Comparison of ENCODE assay signal across 14 cellular contexts in genomic region chr13:77430377-77430951, GRCh38.
DNase-seq lines count a peak whose midpoint lies in the region; ATAC-seq and TF ChIP-seq lines count a peak whose summit lies in the region.
"Had no signal": no experiment of that assay in that cellular context is flagged by ENCODE, and none has a peak within 500 bp of the region (broad histone marks: within the 10 kb centered on the region; RNA-seq: fewer than 3 reads in every experiment).

No MANE protein-coding gene starts in this region.

- CTCF ChIA-PET in CD8-positive, alpha-beta T cell (lab: Charles Lee) = no interaction called here

- H3K4me1 ChIP-seq in effector memory CD4-positive, alpha-beta T cell (ENCODE audit: control insufficient read depth, insufficient read depth, low read length, poor library complexity, severe bottlenecking) = no peaks in the 10 kb centered on the region
- H3K4me1 ChIP-seq in CD8-positive, alpha-beta T cell (ENCODE audit: insufficient read depth, low read length) = no peaks in the 10 kb centered on the region
- H3K4me1 ChIP-seq in SJCRH30 = no peaks in the 10 kb centered on the region

- H3K4me3 ChIP-seq in effector memory CD4-positive, alpha-beta T cell (ENCODE audit: insufficient read depth, low read depth, low read length, poor library complexity, severe bottlenecking) = no peak overlapping the region
- H3K4me3 ChIP-seq in CD8-positive, alpha-beta T cell (ENCODE audit: low read depth, low read length) = no peak overlapping the region
- H3K4me3 ChIP-seq in SJCRH30 = no peak overlapping the region
- H3K4me3 ChIP-seq: thoracic aorta had no signal

- no peaks in the 10 kb centered on the region for H3K27me3 ChIP-seq in effector memory CD4-positive, alpha-beta T cell (replicated peaks; ENCODE audit: control insufficient read depth, insufficient read depth, low read length, poor library complexity, severe bottlenecking)
- H3K27me3 ChIP-seq in CD8-positive, alpha-beta T cell (ENCODE audit: insufficient read depth, low read length) = no peaks in the 10 kb centered on the region
- no peaks in the 10 kb centered on the region for H3K27me3 ChIP-seq in SJCRH30

- no peaks in the 10 kb centered on the region for H3K9me3 ChIP-seq in effector memory CD4-positive, alpha-beta T cell (ENCODE audit: control insufficient read depth, low read length)
- no peaks in the 10 kb centered on the region for H3K9me3 ChIP-seq in CD8-positive, alpha-beta T cell (ENCODE audit: low read length)
- H3K9me3 ChIP-seq in SJCRH30 (replicated peaks) = no peaks in the 10 kb centered on the region
- H3K9me3 ChIP-seq: thoracic aorta had no signal

- no peak overlapping the region for H3K27ac ChIP-seq in effector memory CD4-positive, alpha-beta T cell (ENCODE audit: insufficient read depth, low read length, poor library complexity, severe bottlenecking)
- no peak overlapping the region for H3K27ac ChIP-seq in CD8-positive, alpha-beta T cell (ENCODE audit: low read depth, low read length)
- no peak overlapping the region for H3K27ac ChIP-seq in SJCRH30
- H3K27ac ChIP-seq: HL-60, thoracic aorta had no signal

- no peaks in the 10 kb centered on the region for H3K36me3 Mint-ChIP-seq in CD8-positive, alpha-beta T cell

- TF ChIP-seq CTCF in GM10266 (IDR thresholded peaks at IDR 0.05; ENCODE audit: control insufficient read depth, insufficient read depth, low read depth, missing control alignments) = no peak
- no peak for TF ChIP-seq CTCF in CD8-positive, alpha-beta T cell (IDR thresholded peaks at IDR 0.05)

- H3K9me3 Mint-ChIP-seq in CD8-positive, alpha-beta T cell = no peaks in the 10 kb centered on the region

- no peak overlapping the region for H3K4me3 Mint-ChIP-seq in CD8-positive, alpha-beta T cell

- no peaks in the 10 kb centered on the region for H3K4me1 Mint-ChIP-seq in CD8-positive, alpha-beta T cell (ENCODE audit: low read depth)

- peak; percentile 56 for ATAC-seq in GM19351 (IDR thresholded peaks at IDR 0.05; ENCODE audit: unreplicated experiment)
- ATAC-seq in HG02759 (IDR thresholded peaks at IDR 0.05; ENCODE audit: unreplicated experiment) = peak; percentile 44
- peak; percentile 44 for ATAC-seq in HG03442 (IDR thresholded peaks at IDR 0.05; ENCODE audit: unreplicated experiment)
- no peak for ATAC-seq in CD8-positive, alpha-beta T cell

- DNase-seq in GM10266 (ENCODE audit: extremely low spot score) (peak; percentile 12), SJCRH30 (no peak)
- no peak for DNase-seq in effector memory CD4-positive, alpha-beta T cell
- no peak for DNase-seq in stimulated activated CD4-positive, alpha-beta T cell treated with anti-CD3 and anti-CD28 coated beads, Interleukin-4, amount 100 ng/mL, for 24 hours
- no peak for DNase-seq in CD8-positive, alpha-beta T cell
- DNase-seq: activated T-cell treated with anti-CD3 and anti-CD28 coated beads, Interleukin-2, amount 50 U/mL, for 1 hour; anterior cingulate cortex; NCI-H524; Right ventricle myocardium superior had no signal

- intact Hi-C loops in CD8-positive, alpha-beta T cell (cut with DNase I, micrococcal nuclease) = no loop called here

- H3K27ac Mint-ChIP-seq in CD8-positive, alpha-beta T cell = no peak overlapping the region

- POLR2A ChIA-PET in CD8-positive, alpha-beta T cell (lab: Charles Lee) = no interaction called here

- no peaks in the 10 kb centered on the region for H3K36me3 ChIP-seq in effector memory CD4-positive, alpha-beta T cell (ENCODE audit: control insufficient read depth, insufficient read depth, low read length)
- no peaks in the 10 kb centered on the region for H3K36me3 ChIP-seq in CD8-positive, alpha-beta T cell (ENCODE audit: insufficient read depth, low read length)
- H3K36me3 ChIP-seq in SJCRH30 = no peaks in the 10 kb centered on the region
- H3K36me3 ChIP-seq: thoracic aorta had no signal

- H3K27me3 Mint-ChIP-seq in CD8-positive, alpha-beta T cell (ENCODE audit: low read depth) = no peaks in the 10 kb centered on the region
